In the genomic region with DNA sequence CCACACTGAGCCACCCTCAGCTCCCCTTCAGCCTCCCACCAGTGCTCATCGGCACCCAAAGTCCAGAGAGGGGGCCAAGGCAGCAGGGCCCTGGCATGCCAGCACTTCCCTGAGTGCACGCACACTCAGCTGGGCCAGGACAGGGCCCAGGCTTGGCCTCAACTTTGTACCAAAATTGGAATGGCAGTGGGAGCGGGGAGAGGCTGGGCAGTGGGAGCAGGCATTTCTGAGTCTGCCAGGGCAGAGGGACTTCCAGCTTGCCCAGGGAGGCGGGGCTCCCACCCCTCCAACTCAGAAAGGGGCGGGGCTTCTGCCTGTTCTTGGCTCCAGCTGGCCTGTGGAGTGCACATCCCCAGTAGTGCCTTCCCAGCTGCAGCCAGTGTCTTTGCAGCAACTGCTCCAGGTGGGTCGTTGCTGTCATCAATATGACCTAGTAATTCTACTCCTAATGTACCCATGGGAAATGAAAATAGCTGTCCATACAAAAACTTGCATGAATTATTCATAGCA, we compare ENCODE assay signal across 30 cellular contexts. TPM values are rescaled to one million over a fixed set of nuclear protein-coding genes. Genes with fewer than 3 reads are reported as not detected.
DNase-seq lines count a peak whose midpoint lies in the region; ATAC-seq and TF ChIP-seq lines count a peak whose summit lies in the region.
"Had no signal": no experiment of that assay in that cellular context is flagged by ENCODE, and none has a peak within 500 bp of the region (broad histone marks: within the 10 kb centered on the region; RNA-seq: fewer than 3 reads in every experiment).

No MANE protein-coding gene starts in this region.

- H3K4me1 ChIP-seq in SJCRH30 (no peaks in the 10 kb centered on the region), Peyer's patch (no peaks in the 10 kb centered on the region)
- H3K4me1 ChIP-seq: BLaER1 treated with 17β-estradiol and CSF1 and Interleukin-3, amounts not matched to agents 10 nM and 100 nM; lower lobe of right lung; psoas muscle had no signal

- DNase-seq in stimulated activated CD4-positive, alpha-beta T cell treated with anti-CD3 and anti-CD28 coated beads, Interleukin-15, amount 100 ng/mL, for 24 hours = peak; percentile 8
- no peak for DNase-seq in stimulated activated CD4-positive, alpha-beta T cell treated with anti-CD3 and anti-CD28 coated beads, Interleukin-2, amount 100 ng/mL, for 24 hours
- peak; percentile 22 to 29 for DNase-seq in SJCRH30
- peak; percentile 63 for DNase-seq in islet precursor cell
- no peak for DNase-seq in Peyer's patch
- DNase-seq in NCI-H2107 treated with DMSO at 0.1 percent for 48 hours (lab: John Stamatoyannopoulos, UW; ENCODE audit: unreplicated experiment) = no peak
- DNase-seq: activated CD4-positive, alpha-beta memory T cell treated with anti-CD3 and anti-CD28 coated beads, Interleukin-2, amount 10 ng/mL, durations not matched to agents 7 days and 5 days; activated CD4-positive, alpha-beta T cell treated with anti-CD3 and anti-CD28 coated beads for 1 hour; activated naive CD4-positive, alpha-beta T cell treated with anti-CD3 and anti-CD28 coated beads, Interleukin-2, amount 50 U/mL, for 16 hours; DND-41; dorsolateral prefrontal cortex; GF-D8; KBM-7; lower lobe of right lung; midbrain; naive thymus-derived CD4-positive, alpha-beta T cell; NCI-H1436; NCI-H2081 treated with DMSO at 0.1 percent for 48 hours; NCI-H748 treated with DMSO at 0.1 percent for 48 hours; occipital lobe; psoas muscle; SK-N-SH; stimulated activated naive B cell treated with anti-CD40 and anti-IgM and Interleukin-4, amounts not matched to agents 10 μg/mL and 1 μg/mL and 100 μg/mL, for 72 hours; substantia nigra; T-helper 17 cell; trophoblast cell had no signal

- ATAC-seq in GM21360 (IDR thresholded peaks at IDR 0.05; ENCODE audit: unreplicated experiment) (no peak), GM18505 (IDR thresholded peaks at IDR 0.05; ENCODE audit: unreplicated experiment) (no peak)
- ATAC-seq: naive thymus-derived CD4-positive, alpha-beta T cell; psoas muscle; stimulated activated naive B cell treated with anti-CD40 and anti-IgM and Interleukin-4, amounts not matched to agents 10 μg/mL and 1 μg/mL and 100 μg/mL, for 72 hours; T-helper 17 cell had no signal

- H3K36me3 ChIP-seq in SJCRH30 (no peaks in the 10 kb centered on the region), Peyer's patch (no peaks in the 10 kb centered on the region)
- H3K36me3 ChIP-seq: BLaER1 treated with 17β-estradiol and CSF1 and Interleukin-3, amounts not matched to agents 10 nM and 100 nM; lower lobe of right lung had no signal

- TF ChIP-seq POLR2A in Peyer's patch (IDR thresholded peaks at IDR 0.05) (no peak), GM18505 (IDR thresholded peaks at IDR 0.05; ENCODE audit: borderline replicate concordance, extremely low read depth, insufficient read depth, insufficient read length) (no peak)

- TF ChIP-seq CTCF in Peyer's patch (IDR thresholded peaks at IDR 0.05) = no peak

- H3K4me3 ChIP-seq in SJCRH30 (no peak overlapping the region), Peyer's patch (no peak overlapping the region)
- H3K4me3 ChIP-seq: BLaER1 treated with 17β-estradiol and CSF1 and Interleukin-3, amounts not matched to agents 10 nM and 100 nM; dorsolateral prefrontal cortex; lower lobe of right lung; psoas muscle had no signal

- H3K27ac ChIP-seq in SJCRH30 (no peak overlapping the region), Peyer's patch (no peak overlapping the region)
- H3K27ac ChIP-seq: BLaER1 treated with 17β-estradiol and CSF1 and Interleukin-3, amounts not matched to agents 10 nM and 100 nM; dorsolateral prefrontal cortex; lower lobe of right lung; psoas muscle; RWPE1 had no signal

- H3K27me3 ChIP-seq in SJCRH30 = no peaks in the 10 kb centered on the region
- H3K27me3 ChIP-seq in Peyer's patch = no peaks in the 10 kb centered on the region
- H3K27me3 ChIP-seq: BLaER1 treated with 17β-estradiol and CSF1 and Interleukin-3, amounts not matched to agents 10 nM and 100 nM; dorsolateral prefrontal cortex had no signal

- H3K9me3 ChIP-seq in SJCRH30 (replicated peaks) (0 out of 2 replicates have a peak, but pooled peaks cover 3% of the 10 kb centered on the region), Peyer's patch (no peaks in the 10 kb centered on the region)
- H3K9me3 ChIP-seq: lower lobe of right lung, psoas muscle, SK-N-SH had no signal

RNA-seq across cellular contexts. Expression of a gene that starts 10.3 kb away (rescaled TPM):
- 25.2 and 26.9 TPM in 2 replicates for total RNA-seq in SJCRH30 (2014; rRNA removed; shearing (Covaris generic))
- 10 to 100 TPM in 3 of 4 donors, 1 to 10 TPM in 1; 9.9 to 27.0 (median 18.3) TPM for total RNA-seq in Peyer's patch

Comparison
In these comparisons a context has a peak if more than half of its experiments do, and no peak if none do; other contexts are left out.
1. DNase-seq: peak in stimulated activated CD4-positive, alpha-beta T cell treated with anti-CD3 and anti-CD28 coated beads, Interleukin-15, amount 100 ng/mL, for 24 hours (single experiment), SJCRH30 (2 of 2) and islet precursor cell (single experiment); none in stimulated activated CD4-positive, alpha-beta T cell treated with anti-CD3 and anti-CD28 coated beads, Interleukin-2, amount 100 ng/mL, for 24 hours (0 of 2), Peyer's patch (0 of 3) and NCI-H2107 treated with DMSO at 0.1 percent for 48 hours (single experiment).